In the genomic region with DNA sequence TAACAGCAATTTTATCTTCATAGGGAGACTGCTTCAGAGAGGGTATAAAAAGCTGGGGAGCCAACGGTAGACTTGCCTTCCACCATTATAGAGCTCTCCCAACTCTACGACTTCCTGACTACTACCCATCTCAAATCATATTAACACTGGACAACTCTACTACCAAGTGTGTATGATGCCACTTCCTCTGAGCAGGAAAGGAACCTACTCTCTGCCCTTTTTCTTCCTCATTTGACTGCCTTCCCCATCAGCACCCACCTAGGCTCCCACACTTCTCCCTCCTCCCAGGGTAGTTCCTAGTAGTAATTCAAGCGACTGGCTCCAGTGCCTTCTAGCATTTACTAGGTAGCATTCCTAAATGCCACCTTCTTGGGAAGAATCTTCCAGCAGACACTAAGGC, we compare ENCODE assay signal across 32 cellular contexts. TPM values are rescaled to one million over a fixed set of nuclear protein-coding genes. Genes with fewer than 3 reads are reported as not detected.
DNase-seq lines count a peak whose midpoint lies in the region; ATAC-seq and TF ChIP-seq lines count a peak whose summit lies in the region.
"Had no signal": no experiment of that assay in that cellular context is flagged by ENCODE, and none has a peak within 500 bp of the region (broad histone marks: within the 10 kb centered on the region; RNA-seq: fewer than 3 reads in every experiment).

No MANE protein-coding gene starts in this region.

- H3K4me3 ChIP-seq in right cardiac atrium (ENCODE audit: low read length), result no peak overlapping the region
- no peak overlapping the region for H3K4me3 ChIP-seq in OCI-LY3 (ENCODE audit: low read length)
- H3K4me3 ChIP-seq in left lung, result no peak overlapping the region
- no peak overlapping the region for H3K4me3 ChIP-seq in upper lobe of right lung
- H3K4me3 ChIP-seq: GM12878, MG63, spleen, stomach had no signal

- H4K20me1 ChIP-seq in OCI-LY3 (ENCODE audit: insufficient read depth, low read length), result no peaks in the 10 kb centered on the region

- H3K79me2 ChIP-seq in OCI-LY3 (ENCODE audit: low read length), result no peaks in the 10 kb centered on the region
- H3K79me2 ChIP-seq: parathyroid adenoma had no signal

- no peaks in the 10 kb centered on the region for H3K36me3 ChIP-seq in OCI-LY3 (replicated peaks; ENCODE audit: low read depth, low read length)
- no peaks in the 10 kb centered on the region for H3K36me3 ChIP-seq in left lung
- no peaks in the 10 kb centered on the region for H3K36me3 ChIP-seq in upper lobe of right lung
- H3K36me3 ChIP-seq: BE2C, MG63, spleen, stomach, WERI-Rb-1 had no signal

- peak overlapping the region; percentile 14; the same call in 1 of the 2 replicates for H3K4me2 ChIP-seq in OCI-LY3 (ENCODE audit: low read length)

- DNase-seq in left ventricle myocardium superior, result no peak
- DNase-seq in right cardiac atrium, result no peak
- DNase-seq in left lung, result no peak
- no peak for DNase-seq in upper lobe of right lung
- no peak for DNase-seq in activated CD4-positive, alpha-beta T cell treated with anti-CD3 and anti-CD28 coated beads for 1 hour
- no peak for DNase-seq in AG20443 (ENCODE audit: low spot score)
- no peak for DNase-seq in ecto neural progenitor cell (ENCODE audit: low spot score)
- DNase-seq: activated CD4-positive, alpha-beta T cell treated with anti-CD3 and anti-CD28 coated beads, Interleukin-2, amount 10 ng/mL, durations not matched to agents 24 days and 14 days; activated CD8-positive, alpha-beta memory T cell treated with anti-CD3 and anti-CD28 coated beads for 24 hours; activated effector memory CD4-positive, alpha-beta T cell treated with Interleukin-2 at 50 U/mL for 16 hours; activated naive CD8-positive, alpha-beta T cell treated with anti-CD3 and anti-CD28 coated beads for 36 hours; aorta; BE2C; DMS153; effector CD8-positive, alpha-beta T cell; H7; KG1; left colon; MG63; NCI-H1436; NCI-H2081 treated with DMSO at 0.1 percent for 48 hours; NCI-H2227 treated with DMSO at 0.1 percent for 48 hours; NCI-H748 treated with DMSO at 0.1 percent for 48 hours; OCI-M1; spleen; stimulated activated CD4-positive, alpha-beta T cell treated with anti-CD3 and anti-CD28 coated beads, Interleukin-2, amount 100 ng/mL, for 24 hours; stomach; WERI-Rb-1 had no signal

- H2AFZ ChIP-seq in OCI-LY3 (ENCODE audit: low read depth, low read length), result no peak overlapping the region
- H2AFZ ChIP-seq: parathyroid adenoma had no signal

- H3K4me1 ChIP-seq in right cardiac atrium (ENCODE audit: control insufficient read depth, insufficient read depth, low read length), result no peaks in the 10 kb centered on the region
- H3K4me1 ChIP-seq in OCI-LY3 (ENCODE audit: low read length), result peaks cover 22% of the 10 kb centered on the region
- H3K4me1 ChIP-seq in left lung, result peaks cover 0 to 12% of the 10 kb centered on the region in 2 donors
- H3K4me1 ChIP-seq in upper lobe of right lung, result no peaks in the 10 kb centered on the region
- H3K4me1 ChIP-seq: BE2C, parathyroid adenoma had no signal

- intact Hi-C loops in left ventricle myocardium superior (cut with micrococcal nuclease), result no loop called here
- intact Hi-C loops in right cardiac atrium (cut with DNase I), result no loop called here
- intact Hi-C loops in left lung (cut with DNase I), result no loop called here
- intact Hi-C loops in upper lobe of right lung (cut with DNase I), result loop anchor here (10.0 kb wide), 1 partner anchor 1013 kb away; no protein-coding TSS in a partner anchor

- TF ChIP-seq CTCF in OCI-LY3 (IDR thresholded peaks at IDR 0.05; ENCODE audit: low read depth, low read length) (no peak), left lung (IDR thresholded peaks at IDR 0.05) (no peak), upper lobe of right lung (IDR thresholded peaks at IDR 0.05) (no peak)

- no peaks in the 10 kb centered on the region for H3K9me3 ChIP-seq in right cardiac atrium (ENCODE audit: control insufficient read depth, low read length)
- H3K9me3 ChIP-seq in OCI-LY3 (ENCODE audit: insufficient read depth, low read length), result no peaks in the 10 kb centered on the region
- no peaks in the 10 kb centered on the region for H3K9me3 ChIP-seq in left lung
- no peaks in the 10 kb centered on the region for H3K9me3 ChIP-seq in upper lobe of right lung
- H3K9me3 ChIP-seq: BE2C, MG63, spleen, stomach had no signal

- H3K27ac ChIP-seq in right cardiac atrium (ENCODE audit: low read length), result no peak overlapping the region
- no peak overlapping the region for H3K27ac ChIP-seq in OCI-LY3 (ENCODE audit: low read length)
- peak overlapping the region in 1 of 2 donors; percentile 30 for H3K27ac ChIP-seq in left lung
- H3K27ac ChIP-seq in upper lobe of right lung, result no peak overlapping the region
- H3K27ac ChIP-seq: parathyroid adenoma, stomach, WERI-Rb-1 had no signal

- H3K9ac ChIP-seq in OCI-LY3 (ENCODE audit: low read length), result no peak overlapping the region
- H3K9ac ChIP-seq: parathyroid adenoma had no signal

- H3K27me3 ChIP-seq in right cardiac atrium (ENCODE audit: control insufficient read depth, insufficient read depth) (no peaks in the 10 kb centered on the region), OCI-LY3 (ENCODE audit: low read depth, low read length) (no peaks in the 10 kb centered on the region), left lung (no peaks in the 10 kb centered on the region), upper lobe of right lung (no peaks in the 10 kb centered on the region)
- H3K27me3 ChIP-seq: BE2C, MG63, spleen, stomach had no signal

- ATAC-seq in left ventricle myocardium superior (peak; percentile 45), right cardiac atrium (no peak), left lung (peak; percentile 33), upper lobe of right lung (peak; percentile 84)
- ATAC-seq: GM12878, left colon, SK-N-SH treated with all-trans-retinoic acid at 6 μM for 48 hours had no signal

- WGBS in right cardiac atrium, result 87% methylated on average over 3 of the region's 3 CpGs

RNA-seq across cellular contexts. Expression of a gene that starts 24.5 kb away (rescaled TPM):
- total RNA-seq in left ventricle myocardium superior, result 99.6 TPM
- 100 to 1,000 TPM; 137 to 145 (median 141) TPM for total RNA-seq in right cardiac atrium
- polyA plus RNA-seq in right cardiac atrium, result 31.4 TPM
- 100 to 1,000 TPM; 152 to 163 TPM for total RNA-seq in left lung
- 156 TPM for total RNA-seq in upper lobe of right lung

Comparison
In these comparisons a context has a peak if more than half of its experiments do, and no peak if none do; other contexts are left out.
1. ATAC-seq: peak in left ventricle myocardium superior (single experiment), left lung (single experiment) and upper lobe of right lung (single experiment); none in right cardiac atrium (0 of 2).